14 cellular contexts compared by ENCODE assay signal in the genomic region with DNA sequence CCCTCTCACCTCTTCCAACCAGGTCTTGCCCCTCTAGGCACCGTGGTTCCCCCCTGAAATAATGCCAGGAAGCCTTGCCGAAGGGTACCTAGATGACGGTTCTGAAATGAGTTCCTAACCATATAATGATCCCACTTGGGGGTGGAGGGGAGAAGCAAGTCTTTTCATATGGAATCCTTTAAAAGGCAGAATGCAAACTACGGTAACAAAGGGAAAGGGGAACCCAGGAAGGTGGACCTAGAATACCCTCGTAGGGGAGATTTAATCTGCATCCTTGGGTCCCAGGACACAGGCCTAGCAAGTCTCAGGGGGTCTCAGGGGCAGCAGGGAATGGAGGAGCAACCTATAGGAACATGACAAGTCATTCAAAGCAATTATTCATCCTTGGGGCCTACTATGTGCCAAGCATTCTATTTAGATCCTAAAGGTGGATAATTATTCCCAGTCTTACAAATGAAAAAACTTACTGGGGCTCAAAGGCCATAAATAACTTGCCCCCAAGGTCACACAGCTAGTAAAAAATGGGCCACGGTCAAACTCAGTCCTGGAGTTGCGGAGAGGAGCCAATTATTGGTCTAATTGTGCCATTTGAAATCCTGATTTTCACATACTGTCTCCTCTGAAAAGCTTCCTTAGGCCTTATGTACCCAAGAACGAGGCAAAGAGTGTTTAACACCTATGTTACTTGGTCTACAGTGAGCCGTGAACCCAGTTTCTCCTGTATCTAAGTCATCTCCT. TPM values are rescaled to one million over a fixed set of nuclear protein-coding genes. Genes with fewer than 3 reads are reported as not detected.
A peak's percentile ranks its signal among the peaks of the same experiment; 100 is the strongest.
DNase-seq lines count a peak whose midpoint lies in the region; ATAC-seq and TF ChIP-seq lines count a peak whose summit lies in the region.
"Had no signal": no experiment of that assay in that cellular context is flagged by ENCODE, and none has a peak within 500 bp of the region (broad histone marks: within the 10 kb centered on the region; RNA-seq: fewer than 3 reads in every experiment).

No MANE protein-coding gene starts in this region.

- CTCF ChIA-PET in GM10248 (lab: Yijun Ruan, JAX), result no interaction called here

- H3K4me1 ChIP-seq in stomach, result peaks cover 21 to 100% (median 83%) of the 10 kb centered on the region in 4 donors

- H3K9me3 ChIP-seq in stomach, result no peaks in the 10 kb centered on the region

- DNase-seq in T-helper 2 cell treated with Interferon-gamma antibody and Interleukin-4, amounts not matched to agents 5 μg/mL and 100 μg/mL, for 36 hours (ENCODE audit: low spot score), result no peak
- DNase-seq in T-helper 2 cell, result no peak
- DNase-seq in immature natural killer cell, result no peak
- no peak for DNase-seq in stomach
- no peak for DNase-seq in GM10248 (ENCODE audit: extremely low spot score)
- DNase-seq in activated CD4-positive, CD25-positive, alpha-beta regulatory T cell treated with anti-CD3 and anti-CD28 coated beads, Interleukin-2, amount 50 U/mL, for 72 hours, result no peak
- DNase-seq: activated CD8-positive, alpha-beta memory T cell treated with anti-CD3 and anti-CD28 coated beads, Interleukin-2, amount 10 ng/mL, durations not matched to agents 7 days and 5 days; DMS53; NCI-H510A; stimulated activated CD4-positive, alpha-beta T cell treated with anti-CD3 and anti-CD28 coated beads, Interleukin-12 subunit alpha, Interleukin-12 subunit beta, amount 100 ng/mL, for 4 hours had no signal

- H3K27me3 Mint-ChIP-seq in T-helper 2 cell treated with Interferon-gamma antibody and Interleukin-4, amounts not matched to agents 5 μg/mL and 100 μg/mL, for 36 hours (ENCODE audit: low read depth), result no peaks in the 10 kb centered on the region
- H3K27me3 Mint-ChIP-seq in activated naive CD8-positive, alpha-beta T cell, result no peaks in the 10 kb centered on the region
- peaks cover 1 to 42% (median 17%) of the 10 kb centered on the region in 3 donors for H3K27me3 Mint-ChIP-seq in immature natural killer cell (ENCODE audit: low read depth in 3 of 3)
- H3K27me3 Mint-ChIP-seq: activated CD8-positive, alpha-beta memory T cell treated with anti-CD3 and anti-CD28 coated beads, Interleukin-2, amount 10 ng/mL, durations not matched to agents 7 days and 5 days had no signal

- peak overlapping the region; percentile 57 for H3K4me3 Mint-ChIP-seq in T-helper 2 cell treated with Interferon-gamma antibody and Interleukin-4, amounts not matched to agents 5 μg/mL and 100 μg/mL, for 36 hours
- H3K4me3 Mint-ChIP-seq in activated naive CD8-positive, alpha-beta T cell, result peak overlapping the region; percentile 75
- peak overlapping the region; percentile 20 to 68 (median 62) for H3K4me3 Mint-ChIP-seq in immature natural killer cell
- H3K4me3 Mint-ChIP-seq: activated CD8-positive, alpha-beta memory T cell treated with anti-CD3 and anti-CD28 coated beads, Interleukin-2, amount 10 ng/mL, durations not matched to agents 7 days and 5 days; dendritic cell treated with granulocyte-macrophage colony-stimulating factor and Interleukin-4, amounts not matched to agents 40 ng/mL and 50 ng/mL, for 4 days had no signal

- H3K4me3 ChIP-seq in stomach, result no peak overlapping the region
- H3K4me3 ChIP-seq: GM12878 had no signal

- no peak for TF ChIP-seq CTCF in stomach (IDR thresholded peaks at IDR 0.05)
- no peak for TF ChIP-seq CTCF in GM10248 (IDR thresholded peaks at IDR 0.05; ENCODE audit: control extremely low read depth, extremely low read depth, low read depth, missing control alignments)

- intact Hi-C loops in stomach (cut with DNase I; ENCODE audit: low total_unique reads), result no loop called here

- TF ChIP-seq EP300 in stomach (IDR thresholded peaks at IDR 0.05), result no peak

- peaks cover 0 to 33% (median 0%) of the 10 kb centered on the region in 3 donors for H3K27me3 ChIP-seq in stomach

- H3K9me3 Mint-ChIP-seq in T-helper 2 cell treated with Interferon-gamma antibody and Interleukin-4, amounts not matched to agents 5 μg/mL and 100 μg/mL, for 36 hours, result no peaks in the 10 kb centered on the region
- no peaks in the 10 kb centered on the region for H3K9me3 Mint-ChIP-seq in activated naive CD8-positive, alpha-beta T cell (ENCODE audit: low read depth)
- no peaks in the 10 kb centered on the region for H3K9me3 Mint-ChIP-seq in immature natural killer cell
- H3K9me3 Mint-ChIP-seq: dendritic cell treated with granulocyte-macrophage colony-stimulating factor and Interleukin-4, amounts not matched to agents 40 ng/mL and 50 ng/mL, for 4 days had no signal

- H3K36me3 Mint-ChIP-seq in T-helper 2 cell treated with Interferon-gamma antibody and Interleukin-4, amounts not matched to agents 5 μg/mL and 100 μg/mL, for 36 hours (ENCODE audit: low read depth), result peaks cover 18% of the 10 kb centered on the region
- no peaks in the 10 kb centered on the region for H3K36me3 Mint-ChIP-seq in activated naive CD8-positive, alpha-beta T cell
- H3K36me3 Mint-ChIP-seq in immature natural killer cell, result peaks cover 0 to 4% (median 4%) of the 10 kb centered on the region in 3 donors

- H3K36me3 ChIP-seq in stomach, result no peaks in the 10 kb centered on the region

- H3K4me1 Mint-ChIP-seq in T-helper 2 cell treated with Interferon-gamma antibody and Interleukin-4, amounts not matched to agents 5 μg/mL and 100 μg/mL, for 36 hours (ENCODE audit: low read depth), result peaks cover 51% of the 10 kb centered on the region
- H3K4me1 Mint-ChIP-seq in activated naive CD8-positive, alpha-beta T cell (ENCODE audit: low read depth), result peaks cover 72% of the 10 kb centered on the region
- peaks cover 49 to 71% of the 10 kb centered on the region in 2 donors for H3K4me1 Mint-ChIP-seq in immature natural killer cell

- no peak for ATAC-seq in GM18873 (IDR thresholded peaks at IDR 0.05; ENCODE audit: low FRiP score, unreplicated experiment)
- ATAC-seq: GM12878 had no signal

- WGBS in stomach, 5 donors, result 33 to 65% (median 55%) methylated on average over 9 of the region's 9 CpGs

- no peak for TF ChIP-seq POLR2A in stomach (IDR thresholded peaks at IDR 0.05)

- H3K27ac Mint-ChIP-seq in T-helper 2 cell treated with Interferon-gamma antibody and Interleukin-4, amounts not matched to agents 5 μg/mL and 100 μg/mL, for 36 hours, result no peak overlapping the region
- H3K27ac Mint-ChIP-seq in activated naive CD8-positive, alpha-beta T cell, result no peak overlapping the region
- peak overlapping the region in 1 of 6 donors; percentile 64 for H3K27ac Mint-ChIP-seq in immature natural killer cell
- H3K27ac Mint-ChIP-seq: activated CD8-positive, alpha-beta memory T cell treated with anti-CD3 and anti-CD28 coated beads, Interleukin-2, amount 10 ng/mL, durations not matched to agents 7 days and 5 days; dendritic cell treated with granulocyte-macrophage colony-stimulating factor and Interleukin-4, amounts not matched to agents 40 ng/mL and 50 ng/mL, for 4 days had no signal

- POLR2A ChIA-PET in GM10248 (lab: Yijun Ruan, JAX), result no interaction called here

- H3K27ac ChIP-seq in stomach, result peak overlapping the region in 3 of 5 donors; percentile 75 to 85 (median 82)

RNA-seq across cellular contexts. Expression of gene BCOR, which starts 8.8 kb away (rescaled TPM):
- polyA plus RNA-seq in immature natural killer cell (1 to 10 TPM in 2 of 3 donors, not detected in 1; 3.4 to 7.2 TPM), stomach (10 to 100 TPM in 1 of 3 donors, 1 to 10 TPM in 2; 4.4 to 11.8 (median 5.0) TPM)
- total RNA-seq in stomach, result 10 to 100 TPM; 11.0 to 45.5 (median 34.8) TPM
